ENCODE assay signal across 33 cellular contexts in genomic region chr1:216379441-216379840, GRCh38. TPM values are rescaled to one million over a fixed set of nuclear protein-coding genes. Genes with fewer than 3 reads are reported as not detected.
"Had no signal": no experiment of that assay in that cellular context is flagged by ENCODE, and none has a peak within 500 bp of the region (broad histone marks: within the 10 kb centered on the region; RNA-seq: fewer than 3 reads in every experiment).

No MANE protein-coding gene starts in this region.

- H3K9me3 Mint-ChIP-seq: activated CD4-positive, alpha-beta T cell treated with anti-CD3 and anti-CD28 coated beads, Interleukin-2, amount 10 ng/mL, durations not matched to agents 24 days and 14 days; activated naive CD4-positive, alpha-beta T cell treated with anti-CD3 and anti-CD28 coated beads for 36 hours; activated T-helper 1 cell treated with anti-CD3 and anti-CD28 coated beads, Interleukin-12 subunit alpha, Interleukin-12 subunit beta, Interleukin-2, Interleukin-4 antibody, amounts not matched to agents 30 ng/mL and 10 ng/mL and 1 ng/mL, durations not matched to agents 14 hours and 24 hours and 36 hours had no signal

- H3K4me1 ChIP-seq: adrenal gland, body of pancreas, heart left ventricle had no signal

- H3K27ac ChIP-seq: adrenal gland, body of pancreas, heart left ventricle had no signal

- H3K27ac Mint-ChIP-seq: activated CD4-positive, alpha-beta memory T cell treated with anti-CD3 and anti-CD28 coated beads for 36 hours; activated CD4-positive, alpha-beta T cell treated with anti-CD3 and anti-CD28 coated beads for 36 hours; activated CD4-positive, alpha-beta T cell treated with anti-CD3 and anti-CD28 coated beads, Interleukin-2, amount 10 ng/mL, durations not matched to agents 24 days and 14 days; activated CD8-positive, alpha-beta memory T cell treated with anti-CD3 and anti-CD28 coated beads, Interleukin-2, amount 10 ng/mL, durations not matched to agents 7 days and 5 days; activated CD8-positive, alpha-beta T cell treated with anti-CD3 and anti-CD28 coated beads, Interleukin-2, amount 10 ng/mL, durations not matched to agents 7 days and 5 days; activated naive CD4-positive, alpha-beta T cell treated with anti-CD3 and anti-CD28 coated beads for 36 hours; activated naive CD4-positive, alpha-beta T cell treated with anti-CD3 and anti-CD28 coated beads, Interleukin-2, amount 50 U/mL, for 24 hours; activated naive CD8-positive, alpha-beta T cell treated with anti-CD3 and anti-CD28 coated beads for 36 hours; activated naive CD8-positive, alpha-beta T cell treated with anti-CD3 and anti-CD28 coated beads, Interleukin-2, amount 50 U/mL, for 24 hours; activated T-helper 1 cell treated with anti-CD3 and anti-CD28 coated beads, Interleukin-12 subunit alpha, Interleukin-12 subunit beta, Interleukin-2, Interleukin-4 antibody, amounts not matched to agents 30 ng/mL and 10 ng/mL and 1 ng/mL, durations not matched to agents 14 hours and 24 hours and 36 hours; activated T-helper 2 cell treated with anti-CD3 and anti-CD28 coated beads, Interferon-gamma antibody, Interleukin-2, Interleukin-4, amounts not matched to agents 10 μg/mL and 5 μg/mL and 100 μg/mL, durations not matched to agents 14 hours and 24 hours and 36 hours; effector memory CD8-positive, alpha-beta T cell; T-cell; T-helper 1 cell treated with Interleukin-12 subunit alpha and Interleukin-12 subunit beta and Interleukin-4 antibody, amounts not matched to agents 30 μg/mL and 1 μg/mL, for 36 hours had no signal

- H3K36me3 ChIP-seq: adrenal gland, heart left ventricle had no signal

- H3K4me3 ChIP-seq: adrenal gland, body of pancreas, heart left ventricle had no signal

- H3K27me3 ChIP-seq: adrenal gland, body of pancreas, heart left ventricle had no signal

- DNase-seq: activated CD4-positive, alpha-beta memory T cell treated with anti-CD3 and anti-CD28 coated beads for 36 hours; activated CD4-positive, alpha-beta T cell treated with anti-CD3 and anti-CD28 coated beads for 36 hours; activated CD4-positive, alpha-beta T cell treated with anti-CD3 and anti-CD28 coated beads, Interleukin-2, amount 10 ng/mL, durations not matched to agents 24 days and 14 days; activated CD4-positive, CD25-positive, alpha-beta regulatory T cell; activated CD4-positive, CD25-positive, alpha-beta regulatory T cell treated with anti-CD3 and anti-CD28 coated beads, Interleukin-2, amount 50 U/mL, for 72 hours; activated CD8-positive, alpha-beta memory T cell treated with anti-CD3 and anti-CD28 coated beads, Interleukin-2, amount 10 ng/mL, durations not matched to agents 7 days and 5 days; activated CD8-positive, alpha-beta memory T cell treated with anti-CD3 and anti-CD28 coated beads, Interleukin-2, amount 50 U/mL, for 4 hours; activated CD8-positive, alpha-beta T cell treated with anti-CD3 and anti-CD28 coated beads, Interleukin-2, amount 10 ng/mL, durations not matched to agents 7 days and 5 days; activated effector memory CD4-positive, alpha-beta T cell treated with anti-CD3 and anti-CD28 coated beads, Interleukin-2, amount 50 U/mL, for 16 hours; activated naive CD4-positive, alpha-beta T cell treated with anti-CD3 and anti-CD28 coated beads for 36 hours; activated naive CD8-positive, alpha-beta T cell treated with anti-CD3 and anti-CD28 coated beads for 36 hours; activated naive CD8-positive, alpha-beta T cell treated with anti-CD3 and anti-CD28 coated beads, Interleukin-2, amount 50 U/mL, for 24 hours; activated T-cell treated with anti-CD3 and anti-CD28 coated beads, Interleukin-2, amount 50 U/mL, for 1 hour; activated T-cell treated with anti-CD3 and anti-CD28 coated beads, Interleukin-2, amount 50 U/mL, for 48 hours; adrenal gland; amygdala; aorta; body of pancreas; caudate nucleus; cortex of kidney; dermis blood vessel endothelial cell; effector CD4-positive, alpha-beta T cell; effector memory CD8-positive, alpha-beta T cell; erythroblast; foreskin fibroblast; heart left ventricle; T-cell had no signal

- H3K4me1 Mint-ChIP-seq: activated CD4-positive, alpha-beta T cell treated with anti-CD3 and anti-CD28 coated beads for 36 hours; activated CD4-positive, alpha-beta T cell treated with anti-CD3 and anti-CD28 coated beads, Interleukin-2, amount 10 ng/mL, durations not matched to agents 24 days and 14 days; activated CD8-positive, alpha-beta memory T cell treated with anti-CD3 and anti-CD28 coated beads, Interleukin-2, amount 10 ng/mL, durations not matched to agents 7 days and 5 days; activated naive CD4-positive, alpha-beta T cell treated with anti-CD3 and anti-CD28 coated beads, Interleukin-2, amount 50 U/mL, for 24 hours; activated naive CD8-positive, alpha-beta T cell treated with anti-CD3 and anti-CD28 coated beads for 36 hours; activated naive CD8-positive, alpha-beta T cell treated with anti-CD3 and anti-CD28 coated beads, Interleukin-2, amount 50 U/mL, for 24 hours; T-cell had no signal

- H3K27me3 Mint-ChIP-seq: activated CD4-positive, alpha-beta memory T cell treated with anti-CD3 and anti-CD28 coated beads for 36 hours; activated CD4-positive, alpha-beta T cell treated with anti-CD3 and anti-CD28 coated beads for 36 hours; activated CD4-positive, alpha-beta T cell treated with anti-CD3 and anti-CD28 coated beads, Interleukin-2, amount 10 ng/mL, durations not matched to agents 24 days and 14 days; activated CD8-positive, alpha-beta memory T cell treated with anti-CD3 and anti-CD28 coated beads, Interleukin-2, amount 10 ng/mL, durations not matched to agents 7 days and 5 days; activated naive CD4-positive, alpha-beta T cell treated with anti-CD3 and anti-CD28 coated beads, Interleukin-2, amount 50 U/mL, for 24 hours; activated naive CD8-positive, alpha-beta T cell treated with anti-CD3 and anti-CD28 coated beads for 36 hours; activated naive CD8-positive, alpha-beta T cell treated with anti-CD3 and anti-CD28 coated beads, Interleukin-2, amount 50 U/mL, for 24 hours; effector memory CD8-positive, alpha-beta T cell; T-cell had no signal

- H3K4me3 Mint-ChIP-seq: activated CD4-positive, alpha-beta memory T cell treated with anti-CD3 and anti-CD28 coated beads for 36 hours; activated CD4-positive, alpha-beta T cell treated with anti-CD3 and anti-CD28 coated beads for 36 hours; activated CD4-positive, alpha-beta T cell treated with anti-CD3 and anti-CD28 coated beads, Interleukin-2, amount 10 ng/mL, durations not matched to agents 24 days and 14 days; activated CD8-positive, alpha-beta memory T cell treated with anti-CD3 and anti-CD28 coated beads, Interleukin-2, amount 10 ng/mL, durations not matched to agents 7 days and 5 days; activated CD8-positive, alpha-beta T cell treated with anti-CD3 and anti-CD28 coated beads, Interleukin-2, amount 10 ng/mL, durations not matched to agents 7 days and 5 days; activated naive CD4-positive, alpha-beta T cell treated with anti-CD3 and anti-CD28 coated beads for 36 hours; activated naive CD4-positive, alpha-beta T cell treated with anti-CD3 and anti-CD28 coated beads, Interleukin-2, amount 50 U/mL, for 24 hours; activated naive CD8-positive, alpha-beta T cell treated with anti-CD3 and anti-CD28 coated beads for 36 hours; activated naive CD8-positive, alpha-beta T cell treated with anti-CD3 and anti-CD28 coated beads, Interleukin-2, amount 50 U/mL, for 24 hours; activated T-helper 1 cell treated with anti-CD3 and anti-CD28 coated beads, Interleukin-12 subunit alpha, Interleukin-12 subunit beta, Interleukin-2, Interleukin-4 antibody, amounts not matched to agents 30 ng/mL and 10 ng/mL and 1 ng/mL, durations not matched to agents 14 hours and 24 hours and 36 hours; effector memory CD8-positive, alpha-beta T cell; T-cell; T-helper 1 cell treated with Interleukin-12 subunit alpha and Interleukin-12 subunit beta and Interleukin-4 antibody, amounts not matched to agents 30 μg/mL and 1 μg/mL, for 36 hours had no signal

- H3K36me3 Mint-ChIP-seq: activated CD4-positive, alpha-beta memory T cell treated with anti-CD3 and anti-CD28 coated beads for 36 hours; activated CD8-positive, alpha-beta memory T cell treated with anti-CD3 and anti-CD28 coated beads, Interleukin-2, amount 10 ng/mL, durations not matched to agents 7 days and 5 days; activated naive CD8-positive, alpha-beta T cell treated with anti-CD3 and anti-CD28 coated beads for 36 hours; T-cell had no signal

- H3K9me3 ChIP-seq: adrenal gland, body of pancreas had no signal

RNA-seq across cellular contexts. Expression of gene USH2A, which starts 43.8 kb away (rescaled TPM):
- total RNA-seq: activated CD4-positive, alpha-beta memory T cell treated with anti-CD3 and anti-CD28 coated beads for 36 hours; activated CD4-positive, alpha-beta T cell treated with anti-CD3 and anti-CD28 coated beads for 36 hours; activated CD4-positive, alpha-beta T cell treated with anti-CD3 and anti-CD28 coated beads, Interleukin-2, amount 10 ng/mL, durations not matched to agents 24 days and 14 days; activated CD8-positive, alpha-beta memory T cell treated with anti-CD3 and anti-CD28 coated beads for 36 hours; activated CD8-positive, alpha-beta memory T cell treated with anti-CD3 and anti-CD28 coated beads, Interleukin-2, amount 10 ng/mL, durations not matched to agents 7 days and 5 days; activated CD8-positive, alpha-beta T cell treated with anti-CD3 and anti-CD28 coated beads, Interleukin-2, amount 10 ng/mL, durations not matched to agents 7 days and 5 days; activated naive CD4-positive, alpha-beta T cell treated with anti-CD3 and anti-CD28 coated beads for 36 hours; activated naive CD8-positive, alpha-beta T cell treated with anti-CD3 and anti-CD28 coated beads for 36 hours; activated T-helper 1 cell treated with anti-CD3 and anti-CD28 coated beads, Interleukin-12 subunit alpha, Interleukin-12 subunit beta, Interleukin-2, Interleukin-4 antibody, amounts not matched to agents 30 ng/mL and 10 ng/mL and 1 ng/mL, durations not matched to agents 14 hours and 24 hours and 36 hours; activated T-helper 2 cell treated with anti-CD3 and anti-CD28 coated beads, Interferon-gamma antibody, Interleukin-2, Interleukin-4, amounts not matched to agents 10 μg/mL and 5 μg/mL and 100 μg/mL, durations not matched to agents 14 hours and 24 hours and 36 hours; aorta; chondrocyte; dermis blood vessel endothelial cell; T-cell had no signal
